Comparison of ENCODE assay signal across 8 cellular contexts in the genomic region with DNA sequence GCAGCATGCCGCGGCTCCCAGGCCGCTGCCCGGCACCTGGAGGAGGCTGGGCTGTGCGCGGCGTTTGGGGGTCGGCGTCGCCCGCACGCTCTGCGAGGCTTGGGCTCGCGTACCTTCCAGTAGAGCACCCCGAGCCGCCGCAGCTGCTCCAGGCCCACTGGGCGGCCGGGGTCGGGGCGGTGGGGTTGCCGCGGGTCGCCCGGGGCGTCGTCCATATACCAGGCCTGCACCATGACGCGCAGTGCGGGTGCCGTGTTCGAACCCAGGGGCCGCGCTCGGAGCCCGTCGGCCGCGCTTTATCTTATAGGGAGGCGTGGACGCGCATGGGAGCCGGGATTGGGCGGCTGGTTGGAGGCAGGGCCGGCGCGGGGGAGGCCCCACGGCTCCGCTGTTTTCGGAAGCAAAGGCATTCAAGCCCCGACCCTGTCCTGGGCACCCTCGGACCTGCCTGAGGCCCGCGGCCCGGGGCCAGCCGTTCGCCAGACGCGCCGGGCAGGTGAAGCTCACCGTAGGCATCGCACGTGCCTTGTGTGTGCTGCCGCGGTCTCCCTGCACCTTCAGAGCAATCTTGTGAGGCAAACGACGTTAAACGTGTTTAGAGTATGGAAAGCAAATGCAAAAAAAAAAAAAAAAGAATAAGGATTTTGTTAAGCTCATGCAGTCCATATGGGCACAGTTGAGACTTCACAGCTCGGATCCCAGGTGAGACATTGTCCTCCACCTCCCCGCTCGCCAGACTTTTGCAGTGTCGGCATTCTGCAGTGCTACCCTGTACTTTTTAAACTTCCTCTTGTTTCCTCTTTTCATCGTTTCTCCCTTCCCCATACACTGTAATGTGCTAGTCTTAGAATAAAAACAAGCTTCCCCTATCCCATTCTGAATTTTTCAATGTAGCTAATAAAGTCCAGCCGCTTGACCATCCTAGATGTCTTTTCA. TPM values are rescaled to one million over a fixed set of nuclear protein-coding genes. Genes with fewer than 3 reads are reported as not detected.
A peak's percentile ranks its signal among the peaks of the same experiment; 100 is the strongest.
DNase-seq lines count a peak whose midpoint lies in the region; ATAC-seq and TF ChIP-seq lines count a peak whose summit lies in the region.

A gene with protein sequence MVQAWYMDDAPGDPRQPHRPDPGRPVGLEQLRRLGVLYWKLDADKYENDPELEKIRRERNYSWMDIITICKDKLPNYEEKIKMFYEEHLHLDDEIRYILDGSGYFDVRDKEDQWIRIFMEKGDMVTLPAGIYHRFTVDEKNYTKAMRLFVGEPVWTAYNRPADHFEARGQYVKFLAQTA (minus strand): TSS at position 277 of the 936 bp plus-strand sequence. CDS start 44 bp downstream, at position 233.

- peak within 1 kb of the TSS; percentile 99 for H3K4me2 ChIP-seq in mammary epithelial cell (ENCODE audit: insufficient read depth, low read depth, low read length)

- no TSS peak for BruUV-seq in mammary epithelial cell (replicated peaks; lab: Mats Ljungman, UMichigan)

- H3K36me3 ChIP-seq in mammary epithelial cell (ENCODE audit: insufficient read depth, low read length), result no peaks in the 10 kb centered on the region

- intact Hi-C loops in mammary epithelial cell (cut with micrococcal nuclease), result loop anchor here (1.0 kb wide), 2 partner anchors 39 to 56 kb away; a partner anchor contains a TSS

- no peaks in the 10 kb centered on the region for H4K20me1 ChIP-seq in mammary epithelial cell (ENCODE audit: insufficient read depth, low read length)

- dilution Hi-C loops in mammary epithelial cell (cut with HindIII; ENCODE audit: low sequenced_read_pairs), result no loop called here

- H3K27me3 ChIP-seq in mammary epithelial cell (ENCODE audit: insufficient read depth, low read length), result no peaks in the 10 kb centered on the region

- H2AFZ ChIP-seq in mammary epithelial cell (ENCODE audit: low read depth, low read length), result peak within 1 kb of the TSS; percentile 91

- no peaks in the 10 kb centered on the region for H3K9me3 ChIP-seq in mammary epithelial cell (replicated peaks; ENCODE audit: insufficient read depth, low read length)

- H3K27ac ChIP-seq in 22Rv1 (peak within 1 kb of the TSS; percentile 95), VCaP (peak within 1 kb of the TSS; percentile 98), mammary epithelial cell (ENCODE audit: insufficient read depth, low read depth, low read length) (peak within 1 kb of the TSS; percentile 61)

- H3K4me3 ChIP-seq in mammary epithelial cell (replicated peaks in 1 of 3; ENCODE audit: insufficient read depth in 1 of 3, low read depth in 2 of 3, low read length in 3 of 3), result peak within 1 kb of the TSS; percentile 63 to 92 (median 80)

- TF ChIP-seq CTCF in 22Rv1 (IDR thresholded peaks at IDR 0.05) (no peak), VCaP (conservative IDR thresholded peaks at IDR 0.05) (no peak), mammary epithelial cell (conservative IDR thresholded peaks at IDR 0.05 in 1 of 2, IDR thresholded peaks at IDR 0.05 in 1 of 2; ENCODE audit: extremely low read depth in 1 of 2, insufficient read depth in 1 of 2, low read depth in 1 of 2, low read length in 2 of 2) (no peak)

- in situ Hi-C loops in mammary epithelial cell (cut with MboI; ENCODE audit: low sequenced_read_pairs in 2 of 2), result no loop called here

- H3K4me3 Mint-ChIP-seq in immature natural killer cell, result peak within 1 kb of the TSS; percentile 89 to 98 (median 92)

- H3K4me1 Mint-ChIP-seq in immature natural killer cell, result peaks cover 30 to 31% of the 10 kb centered on the region in 2 donors

- DNase-seq in NCI-H2029 treated with DMSO at 0.1 percent for 48 hours (lab: John Stamatoyannopoulos, UW), result peak; percentile 10
- peak; percentile 75 for DNase-seq in mammary epithelial cell
- peak; percentile 75 to 81 (median 79) for DNase-seq in immature natural killer cell
- peak; percentile 65 to 76 for DNase-seq in stimulated activated CD4-positive, alpha-beta T cell treated with anti-CD3 and anti-CD28 coated beads, Interleukin-12 subunit alpha, Interleukin-12 subunit beta, amount 100 ng/mL, for 24 hours (ENCODE audit: low read depth in 2 of 2)

- TF ChIP-seq POLR2A in GM18505 (IDR thresholded peaks at IDR 0.05; ENCODE audit: borderline replicate concordance, extremely low read depth, insufficient read depth, insufficient read length), result peak; percentile 71

- peak within 1 kb of the TSS; percentile 68 for H3K9ac ChIP-seq in mammary epithelial cell (ENCODE audit: insufficient read depth, low read length)

- WGBS in mammary epithelial cell (ENCODE audit: low coverage, missing lambda C conversion rate), result 15% methylated on average over 20 of the region's 75 CpGs

- peaks cover 12 to 27% (median 24%) of the 10 kb centered on the region in 3 donors for H3K27me3 Mint-ChIP-seq in immature natural killer cell (ENCODE audit: low read depth in 3 of 3)

- H3K4me1 ChIP-seq in mammary epithelial cell (ENCODE audit: insufficient read depth, low read length), result peaks cover 17% of the 10 kb centered on the region

- ATAC-seq in GM18505 (IDR thresholded peaks at IDR 0.05; ENCODE audit: unreplicated experiment) (peak; percentile 57), HG02943 (IDR thresholded peaks at IDR 0.05; ENCODE audit: low read depth, unreplicated experiment) (peak; percentile 57)

- H3K36me3 Mint-ChIP-seq in immature natural killer cell, result peaks cover 4 to 6% (median 5%) of the 10 kb centered on the region in 3 donors

- CTCF ChIA-PET in mammary epithelial cell (lab: Charles Lee; ENCODE audit: low non-redundant PET), result interaction anchor here (0.6 kb wide), 1 partner anchor 14 kb away, joined by 6 read pairs; no protein-coding TSS in a partner anchor

- H3K9me3 Mint-ChIP-seq in immature natural killer cell, result peaks cover 0 to 11% (median 2%) of the 10 kb centered on the region in 6 donors

- H3K79me2 ChIP-seq in mammary epithelial cell (ENCODE audit: insufficient read depth, low read length), result peaks cover 23% of the 10 kb centered on the region

- peak within 1 kb of the TSS; percentile 86 to 97 (median 92) for H3K27ac Mint-ChIP-seq in immature natural killer cell

RNA-seq across cellular contexts. Expression of the gene that starts here (rescaled TPM):
- 10 to 100 TPM; 13.3 to 35.1 TPM for total RNA-seq in mammary epithelial cell
- polyA plus RNA-seq in mammary epithelial cell (36.0 TPM), immature natural killer cell (10 to 100 TPM; 31.0 to 66.1 (median 52.2) TPM)
- 20.7 TPM for polyA minus RNA-seq in mammary epithelial cell

Comparison
In these comparisons a context has a peak if more than half of its experiments do, and no peak if none do; other contexts are left out.
1. Peak in every context shown above with its lines: DNase-seq, ATAC-seq, H3K4me3 ChIP-seq and H3K27ac ChIP-seq.
2. DNase-seq: peak in every context shown above with its lines; median percentile 79 in immature natural killer cell; 75 in mammary epithelial cell; 70 in stimulated activated CD4-positive, alpha-beta T cell treated with anti-CD3 and anti-CD28 coated beads, Interleukin-12 subunit alpha, Interleukin-12 subunit beta, amount 100 ng/mL, for 24 hours; 10 in NCI-H2029 treated with DMSO at 0.1 percent for 48 hours.